18 cellular contexts compared by ENCODE assay signal in the genomic region with DNA sequence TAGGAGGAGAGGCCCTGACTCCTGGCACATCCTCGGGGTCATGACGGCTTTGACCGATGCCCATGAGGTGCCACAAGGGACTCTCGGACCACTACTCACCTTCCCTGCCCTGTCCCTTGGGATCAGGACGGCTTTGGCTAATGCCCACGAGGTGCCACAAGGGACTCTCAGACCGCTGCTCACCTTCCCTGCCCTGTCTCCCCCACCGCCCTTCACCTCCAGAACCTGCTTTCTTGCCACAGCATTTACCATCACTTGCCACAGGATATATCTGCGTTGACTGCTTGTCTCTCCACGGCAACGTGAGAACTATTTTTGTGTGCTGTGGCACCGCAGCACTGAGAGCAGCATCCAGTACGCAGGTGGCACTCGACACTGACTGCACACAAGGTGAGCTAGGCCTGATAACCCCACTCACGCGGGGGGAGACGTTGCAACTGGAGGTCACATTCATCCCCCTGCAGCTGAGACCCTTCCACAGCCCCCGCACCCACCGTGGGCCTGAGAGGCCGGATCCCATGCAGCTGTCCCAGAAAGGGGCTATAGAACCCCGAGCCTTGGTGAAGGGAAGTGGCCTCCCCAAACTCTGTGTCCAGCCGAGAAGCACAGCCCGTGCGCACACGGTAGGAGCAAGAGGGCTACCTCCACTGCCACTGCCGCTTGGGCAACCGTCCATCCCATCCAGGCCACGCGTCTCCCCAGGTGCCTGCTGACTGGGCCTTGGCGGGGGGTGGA.
"Had no signal": no experiment of that assay in that cellular context is flagged by ENCODE, and none has a peak within 500 bp of the region (broad histone marks: within the 10 kb centered on the region; RNA-seq: fewer than 3 reads in every experiment).

No MANE protein-coding gene starts in this region.

- DNase-seq: activated CD4-positive, alpha-beta memory T cell treated with anti-CD3 and anti-CD28 coated beads for 36 hours; activated CD4-positive, alpha-beta T cell treated with anti-CD3 and anti-CD28 coated beads for 36 hours; activated gamma-delta T cell; activated T-cell treated with anti-CD3 and anti-CD28 coated beads, Interleukin-2, amount 50 U/mL, for 72 hours; body of pancreas; effector memory CD4-positive, alpha-beta T cell; foreskin melanocyte; immature natural killer cell; mammary epithelial cell; naive B cell; stomach; T-cell; testis; WERI-Rb-1 had no signal

- H3K4me3 Mint-ChIP-seq: activated CD4-positive, alpha-beta memory T cell treated with anti-CD3 and anti-CD28 coated beads for 36 hours; activated CD4-positive, alpha-beta T cell treated with anti-CD3 and anti-CD28 coated beads for 36 hours; activated T-cell treated with anti-CD3 and anti-CD28 coated beads, Interleukin-2, amount 50 U/mL, for 72 hours; dendritic cell treated with granulocyte-macrophage colony-stimulating factor and Interleukin-4, amounts not matched to agents 40 ng/mL and 50 ng/mL, for 4 days; immature natural killer cell; T-cell had no signal

- H3K9me3 ChIP-seq: body of pancreas, stomach, testis had no signal

- H3K9me3 Mint-ChIP-seq: activated CD4-positive, alpha-beta memory T cell treated with anti-CD3 and anti-CD28 coated beads for 36 hours; activated naive CD4-positive, alpha-beta T cell treated with anti-CD3 and anti-CD28 coated beads, Interleukin-2, amount 50 U/mL, for 72 hours; activated T-cell treated with anti-CD3 and anti-CD28 coated beads, Interleukin-2, amount 50 U/mL, for 72 hours; dendritic cell treated with granulocyte-macrophage colony-stimulating factor and Interleukin-4, amounts not matched to agents 40 ng/mL and 50 ng/mL, for 4 days; immature natural killer cell; naive B cell; T-cell had no signal

- H3K4me3 ChIP-seq: body of pancreas, SK-N-MC, smooth muscle cell, stomach, testis had no signal

- H3K27ac ChIP-seq: body of pancreas, SK-N-MC, stomach, testis, WERI-Rb-1 had no signal

- H3K4me2 ChIP-seq: smooth muscle cell had no signal

- H3K27ac Mint-ChIP-seq: activated CD4-positive, alpha-beta memory T cell treated with anti-CD3 and anti-CD28 coated beads for 36 hours; activated CD4-positive, alpha-beta T cell treated with anti-CD3 and anti-CD28 coated beads for 36 hours; activated T-cell treated with anti-CD3 and anti-CD28 coated beads, Interleukin-2, amount 50 U/mL, for 72 hours; dendritic cell treated with granulocyte-macrophage colony-stimulating factor and Interleukin-4, amounts not matched to agents 40 ng/mL and 50 ng/mL, for 4 days; immature natural killer cell; T-cell had no signal

- ATAC-seq: activated CD4-positive, alpha-beta T cell treated with anti-CD3 and anti-CD28 coated beads for 36 hours; activated naive CD4-positive, alpha-beta T cell treated with anti-CD3 and anti-CD28 coated beads, Interleukin-2, amount 50 U/mL, for 72 hours; activated T-cell treated with anti-CD3 and anti-CD28 coated beads, Interleukin-2, amount 50 U/mL, for 72 hours; body of pancreas; T-cell had no signal

- H3K4me1 ChIP-seq: body of pancreas, stomach, testis had no signal

- H3K27me3 Mint-ChIP-seq: activated CD4-positive, alpha-beta memory T cell treated with anti-CD3 and anti-CD28 coated beads for 36 hours; activated CD4-positive, alpha-beta T cell treated with anti-CD3 and anti-CD28 coated beads for 36 hours; dendritic cell treated with granulocyte-macrophage colony-stimulating factor and Interleukin-4, amounts not matched to agents 40 ng/mL and 50 ng/mL, for 4 days; naive B cell; T-cell had no signal

- H3K4me1 Mint-ChIP-seq: activated CD4-positive, alpha-beta T cell treated with anti-CD3 and anti-CD28 coated beads for 36 hours; T-cell had no signal

- H3K27me3 ChIP-seq: body of pancreas, stomach, testis had no signal
